ENCODE assay signal across 25 cellular contexts in the genomic region with DNA sequence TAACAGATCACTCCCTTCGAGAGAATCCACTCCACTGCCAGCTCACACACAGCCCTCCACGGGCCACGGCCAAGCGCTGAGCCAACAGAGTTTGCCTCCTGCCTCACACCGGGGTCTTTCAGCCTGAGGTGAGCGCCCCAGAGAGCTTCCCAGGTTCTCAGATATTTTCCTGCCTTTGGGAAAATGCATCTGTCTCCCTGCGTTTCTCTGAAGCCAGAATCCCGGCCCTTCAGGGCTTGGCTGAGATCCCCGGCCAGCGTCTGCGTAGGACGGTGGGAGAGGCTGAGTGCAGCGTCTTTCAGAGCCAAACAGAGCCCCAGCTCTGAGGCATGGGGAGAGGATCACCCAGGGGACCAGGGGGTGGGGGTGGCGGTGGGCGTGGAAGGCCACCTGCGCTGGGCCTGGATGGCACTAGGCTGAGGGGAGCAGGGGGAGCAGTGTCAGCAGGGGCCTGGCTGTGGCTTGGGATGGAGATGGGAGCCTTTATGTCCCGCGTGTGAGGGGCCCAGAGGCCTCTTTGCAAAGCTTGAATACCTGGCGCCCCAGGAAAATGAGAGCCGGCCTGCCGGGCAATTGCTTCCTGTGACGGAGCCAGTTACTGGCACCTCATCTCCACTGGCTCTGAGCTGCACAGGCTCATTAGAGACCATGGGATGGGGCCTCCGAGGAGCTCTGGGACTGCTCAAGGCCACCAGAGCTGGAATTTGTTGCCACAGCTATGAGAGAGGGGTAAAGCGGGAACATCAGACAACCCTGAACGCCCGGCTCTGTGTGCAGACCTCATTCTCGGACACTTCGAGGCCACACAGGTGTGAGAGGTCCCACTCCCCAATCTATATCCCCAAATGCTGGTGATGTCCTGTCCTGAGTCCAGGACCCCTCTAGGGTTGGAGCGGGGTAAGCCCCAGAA.
A peak's percentile ranks its signal among the peaks of the same experiment; 100 is the strongest.
DNase-seq lines count a peak whose midpoint lies in the region; ATAC-seq and TF ChIP-seq lines count a peak whose summit lies in the region.
"Had no signal": no experiment of that assay in that cellular context is flagged by ENCODE, and none has a peak within 500 bp of the region (broad histone marks: within the 10 kb centered on the region; RNA-seq: fewer than 3 reads in every experiment).

No MANE protein-coding gene starts in this region.

- H3K27me3 ChIP-seq in naive thymus-derived CD4-positive, alpha-beta T cell (ENCODE audit: control insufficient read depth in 2 of 2, insufficient read depth in 2 of 2, low read length in 2 of 2): no peaks in the 10 kb centered on the region

- TF ChIP-seq CTCF in glutamatergic neuron (IDR thresholded peaks at IDR 0.05; ENCODE audit: partially characterized antibody, unreplicated experiment) (no peak), GM20000 (IDR thresholded peaks at IDR 0.05; ENCODE audit: extremely low read depth, missing control alignments) (no peak)

- H3K36me3 ChIP-seq in naive thymus-derived CD4-positive, alpha-beta T cell (ENCODE audit: control insufficient read depth in 2 of 3, insufficient read depth in 3 of 3, low read length in 3 of 3): no peaks in the 10 kb centered on the region
- H3K36me3 ChIP-seq: BE2C, HAP-1 had no signal

- no peak for ATAC-seq in naive thymus-derived CD4-positive, alpha-beta T cell
- ATAC-seq: K562 had no signal

- H3K9me3 ChIP-seq in naive thymus-derived CD4-positive, alpha-beta T cell (ENCODE audit: control insufficient read depth in 2 of 3, low read length in 3 of 3): no peaks in the 10 kb centered on the region
- H3K9me3 ChIP-seq: BE2C, HAP-1 had no signal

- no peak overlapping the region for H3K27ac ChIP-seq in naive thymus-derived CD4-positive, alpha-beta T cell (ENCODE audit: low read depth, low read length)
- H3K27ac ChIP-seq: 22Rv1, GM23248, SK-N-MC had no signal

- H3K36me3 Mint-ChIP-seq in glutamatergic neuron (ENCODE audit: unreplicated experiment): no peaks in the 10 kb centered on the region
- H3K36me3 Mint-ChIP-seq in naive thymus-derived CD4-positive, alpha-beta T cell: no peaks in the 10 kb centered on the region
- H3K36me3 Mint-ChIP-seq: CD4-positive, CD25-positive, alpha-beta regulatory T cell had no signal

- H3K9me3 Mint-ChIP-seq in glutamatergic neuron (ENCODE audit: unreplicated experiment): peaks cover 19% of the 10 kb centered on the region
- H3K9me3 Mint-ChIP-seq in naive thymus-derived CD4-positive, alpha-beta T cell: no peaks in the 10 kb centered on the region
- H3K9me3 Mint-ChIP-seq: CD4-positive, CD25-positive, alpha-beta regulatory T cell; HFFc6 had no signal

- intact Hi-C loops in naive thymus-derived CD4-positive, alpha-beta T cell (cut with micrococcal nuclease): no loop called here

- H3K4me3 Mint-ChIP-seq in glutamatergic neuron (ENCODE audit: unreplicated experiment): peak overlapping the region; percentile 25
- no peak overlapping the region for H3K4me3 Mint-ChIP-seq in naive thymus-derived CD4-positive, alpha-beta T cell
- H3K4me3 Mint-ChIP-seq: CD4-positive, CD25-positive, alpha-beta regulatory T cell; HFFc6 had no signal

- DNase-seq in DMS79 treated with DMSO at 0.1 percent for 48 hours (lab: John Stamatoyannopoulos, UW): peak; percentile 20
- DNase-seq in DMS79 (lab: John Stamatoyannopoulos, UW): no peak
- DNase-seq in G401 (ENCODE audit: low spot score): peak; percentile 65
- peak; percentile 8 for DNase-seq in NCI-H345 treated with DMSO at 0.1 percent for 48 hours (lab: John Stamatoyannopoulos, UW; ENCODE audit: unreplicated experiment)
- peak; percentile 39 for DNase-seq in glutamatergic neuron
- no peak for DNase-seq in naive thymus-derived CD4-positive, alpha-beta T cell
- no peak for DNase-seq in GM20000 (ENCODE audit: low spot score)
- DNase-seq in activated naive CD4-positive, alpha-beta T cell (lab: John Stamatoyannopoulos, UW): no peak
- DNase-seq: BE2C; CD4-positive, CD25-positive, alpha-beta regulatory T cell; DMS153; GM23248; HFFc6; NCI-H1436; NCI-H187; NCI-H2081 treated with DMSO at 0.1 percent for 48 hours; NCI-H446 treated with DMSO at 0.1 percent for 48 hours; NCI-H526; NCI-H82; RPMI8226; SHP77 treated with DMSO at 0.1 percent for 48 hours had no signal

- POLR2A ChIA-PET in naive thymus-derived CD4-positive, alpha-beta T cell (lab: Charles Lee): no interaction called here

- peaks cover 39% of the 10 kb centered on the region for H3K4me1 Mint-ChIP-seq in glutamatergic neuron (ENCODE audit: low read depth, unreplicated experiment)
- no peaks in the 10 kb centered on the region for H3K4me1 Mint-ChIP-seq in naive thymus-derived CD4-positive, alpha-beta T cell
- H3K4me1 Mint-ChIP-seq: CD4-positive, CD25-positive, alpha-beta regulatory T cell had no signal

- H3K27me3 Mint-ChIP-seq in glutamatergic neuron (ENCODE audit: unreplicated experiment): peaks cover 39% of the 10 kb centered on the region
- peaks cover 0 to 43% (median 30%) of the 10 kb centered on the region in 5 donors for H3K27me3 Mint-ChIP-seq in naive thymus-derived CD4-positive, alpha-beta T cell

- no peaks in the 10 kb centered on the region for H3K4me1 ChIP-seq in naive thymus-derived CD4-positive, alpha-beta T cell (ENCODE audit: control insufficient read depth in 2 of 2, insufficient read depth in 2 of 2, low read length in 2 of 2)
- H3K4me1 ChIP-seq: BE2C, HAP-1 had no signal

- in situ Hi-C loops in G401 (cut with HindIII; ENCODE audit: low sequenced_read_pairs): no loop called here

- no peak overlapping the region for H3K4me3 ChIP-seq in naive thymus-derived CD4-positive, alpha-beta T cell (ENCODE audit: low read length)
- H3K4me3 ChIP-seq: GM23248, HAP-1, K562, SK-N-MC had no signal

- CTCF ChIA-PET in naive thymus-derived CD4-positive, alpha-beta T cell (lab: Charles Lee): no interaction called here

- H3K27ac Mint-ChIP-seq in glutamatergic neuron (ENCODE audit: unreplicated experiment): no peak overlapping the region
- H3K27ac Mint-ChIP-seq in naive thymus-derived CD4-positive, alpha-beta T cell: no peak overlapping the region
- H3K27ac Mint-ChIP-seq: CD4-positive, CD25-positive, alpha-beta regulatory T cell; HFFc6 had no signal

Comparison
In these comparisons a context has a peak if more than half of its experiments do, and no peak if none do; other contexts are left out.
1. DNase-seq: peak in DMS79 treated with DMSO at 0.1 percent for 48 hours (single experiment), G401 (single experiment), NCI-H345 treated with DMSO at 0.1 percent for 48 hours (single experiment) and glutamatergic neuron (single experiment); none in DMS79 (single experiment), naive thymus-derived CD4-positive, alpha-beta T cell (0 of 9), GM20000 (single experiment) and activated naive CD4-positive, alpha-beta T cell (0 of 4).